ENCODE assay signal across 20 cellular contexts in genomic region chr7:50330254-50330653, GRCh38. TPM values are rescaled to one million over a fixed set of nuclear protein-coding genes. Genes with fewer than 3 reads are reported as not detected.
DNase-seq lines count a peak whose midpoint lies in the region; ATAC-seq and TF ChIP-seq lines count a peak whose summit lies in the region.
"Had no signal": no experiment of that assay in that cellular context is flagged by ENCODE, and none has a peak within 500 bp of the region (broad histone marks: within the 10 kb centered on the region; RNA-seq: fewer than 3 reads in every experiment).

No MANE protein-coding gene starts in this region.

- H3K36me3 Mint-ChIP-seq in activated CD8-positive, alpha-beta T cell treated with anti-CD3 and anti-CD28 coated beads, Interleukin-2, amount 10 ng/mL, durations not matched to agents 7 days and 5 days (ENCODE audit: low read depth) = peaks cover 70% of the 10 kb centered on the region
- peaks cover 64% of the 10 kb centered on the region for H3K36me3 Mint-ChIP-seq in activated CD8-positive, alpha-beta T cell treated with anti-CD3 and anti-CD28 coated beads for 36 hours (ENCODE audit: low read depth)

- H3K79me2 ChIP-seq in SU-DHL-6 (ENCODE audit: insufficient read depth, low read length) = peaks cover 75% of the 10 kb centered on the region
- H3K79me2 ChIP-seq: hepatocyte had no signal

- peaks cover 55 to 100% (median 80%) of the 10 kb centered on the region in 6 donors for H3K4me1 ChIP-seq in spleen
- H3K4me1 ChIP-seq: sigmoid colon had no signal

- H4K20me1 ChIP-seq in SU-DHL-6 (ENCODE audit: low read depth, low read length) = no peaks in the 10 kb centered on the region

- POLR2A ChIA-PET in activated CD8-positive, alpha-beta T cell treated with anti-CD3 and anti-CD28 coated beads, Interleukin-2, amount 10 ng/mL, durations not matched to agents 7 days and 5 days (lab: Charles Lee) = interaction anchor here (0.7 to 2.4 kb wide), 7 partner anchors 11 to 125 kb away, joined by 3 to 10 read pairs (median 5); partner anchors contain the start of gene IKZF1
- POLR2A ChIA-PET in activated CD8-positive, alpha-beta T cell treated with anti-CD3 and anti-CD28 coated beads for 36 hours (lab: Charles Lee) = interaction anchor here (1.0 to 30.3 kb wide), 4 partner anchors 8 to 25 kb away, joined by 3 to 1646 read pairs (median 54); no protein-coding TSS in a partner anchor

- no peak overlapping the region for H2AFZ ChIP-seq in SU-DHL-6 (ENCODE audit: low read depth, low read length, severe bottlenecking)
- H2AFZ ChIP-seq: hepatocyte had no signal

- H3K4me2 ChIP-seq in SU-DHL-6 (ENCODE audit: low read depth, low read length, poor library complexity, severe bottlenecking) = peak overlapping the region; percentile 63
- H3K4me2 ChIP-seq: hepatocyte had no signal

- H3K27ac Mint-ChIP-seq in activated CD8-positive, alpha-beta T cell treated with anti-CD3 and anti-CD28 coated beads, Interleukin-2, amount 10 ng/mL, durations not matched to agents 7 days and 5 days = no peak overlapping the region
- H3K27ac Mint-ChIP-seq in activated CD8-positive, alpha-beta T cell treated with anti-CD3 and anti-CD28 coated beads for 36 hours = no peak overlapping the region

- TF ChIP-seq CTCF in activated CD8-positive, alpha-beta T cell treated with anti-CD3 and anti-CD28 coated beads for 36 hours (IDR thresholded peaks at IDR 0.05) = no peak
- TF ChIP-seq CTCF in HL-60 (IDR thresholded peaks at IDR 0.05; ENCODE audit: insufficient read depth, low read length) = no peak
- no peak for TF ChIP-seq CTCF in SU-DHL-6 (IDR thresholded peaks at IDR 0.05; ENCODE audit: insufficient read depth, low read length, poor library complexity, severe bottlenecking)
- no peak for TF ChIP-seq CTCF in spleen (IDR thresholded peaks at IDR 0.05 in 8 of 11, conservative IDR thresholded peaks at IDR 0.05 in 3 of 11)

- H3K27ac ChIP-seq in HL-60 (replicated peaks) (peak overlapping the region; percentile 23; the same call in 1 of the 2 replicates), SU-DHL-6 (ENCODE audit: low read depth, low read length) (peak overlapping the region; percentile 83), spleen (peak overlapping the region; percentile 69 to 92 (median 82))
- H3K27ac ChIP-seq: hepatocyte, sigmoid colon, SK-N-MC had no signal

- no peaks in the 10 kb centered on the region for H3K9me3 Mint-ChIP-seq in activated CD8-positive, alpha-beta T cell treated with anti-CD3 and anti-CD28 coated beads, Interleukin-2, amount 10 ng/mL, durations not matched to agents 7 days and 5 days (ENCODE audit: insufficient read depth)
- no peaks in the 10 kb centered on the region for H3K9me3 Mint-ChIP-seq in activated CD8-positive, alpha-beta T cell treated with anti-CD3 and anti-CD28 coated beads for 36 hours

- H3K9me2 ChIP-seq in SU-DHL-6 (replicated peaks; ENCODE audit: insufficient read depth, low read length) = no peaks in the 10 kb centered on the region

- no peak overlapping the region for H3K4me3 Mint-ChIP-seq in activated CD8-positive, alpha-beta T cell treated with anti-CD3 and anti-CD28 coated beads, Interleukin-2, amount 10 ng/mL, durations not matched to agents 7 days and 5 days
- no peak overlapping the region for H3K4me3 Mint-ChIP-seq in activated CD8-positive, alpha-beta T cell treated with anti-CD3 and anti-CD28 coated beads for 36 hours

- DNase-seq in activated CD8-positive, alpha-beta T cell treated with anti-CD3 and anti-CD28 coated beads, Interleukin-2, amount 10 ng/mL, durations not matched to agents 7 days and 5 days = peak; percentile 30
- no peak for DNase-seq in activated CD8-positive, alpha-beta T cell treated with anti-CD3 and anti-CD28 coated beads for 36 hours
- DNase-seq in HL-60 (ENCODE audit: low read depth in 1 of 2, low spot score in 1 of 2) (no peak), spleen (no peak), AG20443 (ENCODE audit: low spot score) (no peak), putamen (ENCODE audit: low spot score) (no peak), COLO668 (lab: John Stamatoyannopoulos, UW; ENCODE audit: unreplicated experiment) (no peak)
- DNase-seq: effector CD4-positive, alpha-beta T cell; GDM1; IMR-90; midbrain; NCI-H1417 treated with DMSO at 0.1 percent for 48 hours; occipital lobe; PC-3; sigmoid colon; stimulated activated CD4-positive, alpha-beta T cell treated with anti-CD3 and anti-CD28 coated beads, Interleukin-4, amount 100 ng/mL, for 4 hours had no signal

- peak overlapping the region; percentile 41 for H3K9ac ChIP-seq in SU-DHL-6 (ENCODE audit: low read length)

- intact Hi-C loops in activated CD8-positive, alpha-beta T cell treated with anti-CD3 and anti-CD28 coated beads for 36 hours (cut with micrococcal nuclease) = loop anchor here (2.0 to 5.0 kb wide), 2 partner anchors 13 to 37 kb away; no protein-coding TSS in a partner anchor
- intact Hi-C loops in spleen (cut with DNase I; ENCODE audit: low total_unique reads) = no loop called here

- WGBS in spleen, 5 donors = 36 to 56% (median 45%) methylated on average over 4 of the region's 4 CpGs

- H3K4me1 Mint-ChIP-seq in activated CD8-positive, alpha-beta T cell treated with anti-CD3 and anti-CD28 coated beads, Interleukin-2, amount 10 ng/mL, durations not matched to agents 7 days and 5 days (ENCODE audit: low read depth) = peaks cover 35% of the 10 kb centered on the region
- H3K4me1 Mint-ChIP-seq in activated CD8-positive, alpha-beta T cell treated with anti-CD3 and anti-CD28 coated beads for 36 hours (ENCODE audit: low read depth) = peaks cover 73% of the 10 kb centered on the region

- CTCF ChIA-PET in activated CD8-positive, alpha-beta T cell treated with anti-CD3 and anti-CD28 coated beads, Interleukin-2, amount 10 ng/mL, durations not matched to agents 7 days and 5 days (lab: Charles Lee) = interaction anchor here (1.0 to 4.4 kb wide), 8 partner anchors 9 to 211 kb away, joined by 3 to 47 read pairs (median 6); no protein-coding TSS in a partner anchor
- CTCF ChIA-PET in activated CD8-positive, alpha-beta T cell treated with anti-CD3 and anti-CD28 coated beads for 36 hours (lab: Charles Lee) = interaction anchor here (0.6 to 6.4 kb wide), 8 partner anchors 10 to 87 kb away, joined by 3 to 37 read pairs (median 5); no protein-coding TSS in a partner anchor

- no peak overlapping the region for H3K4me3 ChIP-seq in HL-60 (replicated peaks; ENCODE audit: insufficient read depth, low read length)
- H3K4me3 ChIP-seq in SU-DHL-6 (ENCODE audit: insufficient read depth, low read length, poor library complexity, severe bottlenecking) = no peak overlapping the region
- H3K4me3 ChIP-seq in spleen = peak overlapping the region in 1 of 8 donors; percentile 15
- H3K4me3 ChIP-seq: hepatocyte, sigmoid colon, SK-N-MC had no signal

- peaks cover 33% of the 10 kb centered on the region for H3K36me3 ChIP-seq in SU-DHL-6 (ENCODE audit: low read length)
- H3K36me3 ChIP-seq in spleen = peaks cover 0 to 80% (median 16%) of the 10 kb centered on the region in 6 donors
- H3K36me3 ChIP-seq: sigmoid colon had no signal

- peak; percentile 1 for ATAC-seq in activated CD8-positive, alpha-beta T cell treated with anti-CD3 and anti-CD28 coated beads, Interleukin-2, amount 10 ng/mL, durations not matched to agents 7 days and 5 days
- no peak for ATAC-seq in activated CD8-positive, alpha-beta T cell treated with anti-CD3 and anti-CD28 coated beads for 36 hours
- ATAC-seq: PC-3 had no signal

- no peak for TF ChIP-seq POLR2A in spleen (IDR thresholded peaks at IDR 0.05)

- H3K27me3 Mint-ChIP-seq in activated CD8-positive, alpha-beta T cell treated with anti-CD3 and anti-CD28 coated beads, Interleukin-2, amount 10 ng/mL, durations not matched to agents 7 days and 5 days (ENCODE audit: low read depth) = no peaks in the 10 kb centered on the region
- no peaks in the 10 kb centered on the region for H3K27me3 Mint-ChIP-seq in activated CD8-positive, alpha-beta T cell treated with anti-CD3 and anti-CD28 coated beads for 36 hours

- H3K9me3 ChIP-seq in SU-DHL-6 (ENCODE audit: insufficient read depth, low read length) (no peaks in the 10 kb centered on the region), spleen (no peaks in the 10 kb centered on the region)
- H3K9me3 ChIP-seq: sigmoid colon had no signal

- H3K27me3 ChIP-seq in HL-60 (ENCODE audit: insufficient read depth, poor library complexity, severe bottlenecking) (no peaks in the 10 kb centered on the region), SU-DHL-6 (ENCODE audit: low read length) (no peaks in the 10 kb centered on the region), spleen (replicated peaks in 1 of 7) (no peaks in the 10 kb centered on the region)

- H3F3A ChIP-seq in SU-DHL-6 (ENCODE audit: insufficient read depth) = peaks cover 86% of the 10 kb centered on the region

RNA-seq across cellular contexts. Expression of gene IKZF1, which starts 25.7 kb away (rescaled TPM):
- total RNA-seq in activated CD8-positive, alpha-beta T cell treated with anti-CD3 and anti-CD28 coated beads, Interleukin-2, amount 10 ng/mL, durations not matched to agents 7 days and 5 days = 100 to 1,000 TPM; 370 to 374 TPM
- total RNA-seq in activated CD8-positive, alpha-beta T cell treated with anti-CD3 and anti-CD28 coated beads for 36 hours = 100 to 1,000 TPM; 277 to 295 TPM
- total RNA-seq in spleen = 100 to 1,000 TPM; 212 to 389 (median 260) TPM
- 10 to 100 TPM; 36.4 to 39.2 (median 37.9) TPM for polyA plus RNA-seq in spleen
- total RNA-seq: bronchial epithelial cell, IMR-90, PC-3 had no signal
- polyA plus RNA-seq: IMR-90 had no signal

Comparison
In these comparisons a context has a peak if more than half of its experiments do, and no peak if none do; other contexts are left out.
1. H3K27ac ChIP-seq: peak in every context shown above with its lines; median percentile 83 in SU-DHL-6; 82 in spleen; 23 in HL-60.